Comparison of ENCODE assay signal across 34 cellular contexts in genomic region chr1:245142976-245143375, GRCh38. TPM values are rescaled to one million over a fixed set of nuclear protein-coding genes. Genes with fewer than 3 reads are reported as not detected.
"Had no signal": no experiment of that assay in that cellular context is flagged by ENCODE, and none has a peak within 500 bp of the region (broad histone marks: within the 10 kb centered on the region; RNA-seq: fewer than 3 reads in every experiment).

No MANE protein-coding gene starts in this region.

- H3K27me3 Mint-ChIP-seq: activated CD4-positive, alpha-beta T cell treated with anti-CD3 and anti-CD28 coated beads, Interleukin-2, amount 10 ng/mL, durations not matched to agents 24 days and 14 days had no signal

- H3K36me3 ChIP-seq: ascending aorta, cardiac muscle cell, MG63, Peyer's patch, SJSA1 had no signal

- H3K27ac ChIP-seq: ascending aorta, cardiac muscle cell, Peyer's patch, SJSA1 had no signal

- H3K9me3 Mint-ChIP-seq: activated CD4-positive, alpha-beta T cell treated with anti-CD3 and anti-CD28 coated beads, Interleukin-2, amount 10 ng/mL, durations not matched to agents 24 days and 14 days; activated CD8-positive, alpha-beta T cell treated with anti-CD3 and anti-CD28 coated beads for 36 hours; activated T-helper 2 cell treated with anti-CD3 and anti-CD28 coated beads, Interferon-gamma antibody, Interleukin-2, Interleukin-4, amounts not matched to agents 10 μg/mL and 5 μg/mL and 100 μg/mL, durations not matched to agents 14 hours and 24 hours and 36 hours; T-helper 1 cell treated with Interleukin-12 subunit alpha and Interleukin-12 subunit beta and Interleukin-4 antibody, amounts not matched to agents 30 μg/mL and 1 μg/mL, for 36 hours; T-helper 2 cell treated with Interferon-gamma antibody and Interleukin-4, amounts not matched to agents 5 μg/mL and 100 μg/mL, for 36 hours had no signal

- DNase-seq: activated CD4-positive, alpha-beta T cell treated with anti-CD3 and anti-CD28 coated beads, Interleukin-2, amount 10 ng/mL, durations not matched to agents 24 days and 14 days; activated CD4-positive, alpha-beta T cell treated with anti-CD3 and anti-CD28 coated beads, Interleukin-2, amount 50 U/mL, for 4 hours; activated CD8-positive, alpha-beta T cell treated with anti-CD3 and anti-CD28 coated beads for 36 hours; activated gamma-delta T cell; activated naive CD4-positive, alpha-beta T cell treated with Interleukin-2 at 50 U/mL for 16 hours; activated T-cell treated with anti-CD3 and anti-CD28 coated beads, Interleukin-2, amount 50 U/mL, for 1 hour; amygdala; Kasumi-1; KG1; MG63; NCI-H1048; NCI-H1105 treated with DMSO at 0.1 percent for 48 hours; NCI-H1436 treated with DMSO at 0.1 percent for 48 hours; NCI-H1694 treated with DMSO at 0.1 percent for 48 hours; NCI-H2029; NCI-H2107; NCI-H2171; NCI-H510A; NCI-H526; NCI-H748 treated with DMSO at 0.1 percent for 48 hours; NK-92 treated with Interleukin-12 subunit alpha and Interleukin-12 subunit beta, amount 100 ng/mL, for 24 hours; PC-3; Peyer's patch; RPMI8226; SHP77 treated with DMSO at 0.1 percent for 48 hours; SK-N-SH had no signal

- ATAC-seq: activated CD8-positive, alpha-beta T cell treated with anti-CD3 and anti-CD28 coated beads for 36 hours; PC-3 had no signal

- H3K36me3 Mint-ChIP-seq: activated naive CD8-positive, alpha-beta T cell had no signal

- H3K4me3 Mint-ChIP-seq: activated CD4-positive, alpha-beta T cell treated with anti-CD3 and anti-CD28 coated beads, Interleukin-2, amount 10 ng/mL, durations not matched to agents 24 days and 14 days; activated CD8-positive, alpha-beta T cell treated with anti-CD3 and anti-CD28 coated beads for 36 hours; activated naive CD8-positive, alpha-beta T cell; T-helper 1 cell treated with Interleukin-12 subunit alpha and Interleukin-12 subunit beta and Interleukin-4 antibody, amounts not matched to agents 30 μg/mL and 1 μg/mL, for 36 hours; T-helper 2 cell treated with Interferon-gamma antibody and Interleukin-4, amounts not matched to agents 5 μg/mL and 100 μg/mL, for 36 hours had no signal

- H3K9me3 ChIP-seq: ascending aorta, MG63, Peyer's patch, SJSA1, SK-N-SH had no signal

- H3K27me3 ChIP-seq: ascending aorta, cardiac muscle cell, Peyer's patch, SJSA1 had no signal

- H3K4me2 ChIP-seq: SK-N-SH had no signal

- H3K4me1 ChIP-seq: ascending aorta, Peyer's patch, SJSA1 had no signal

- H3K27ac Mint-ChIP-seq: activated CD4-positive, alpha-beta T cell treated with anti-CD3 and anti-CD28 coated beads, Interleukin-2, amount 10 ng/mL, durations not matched to agents 24 days and 14 days; activated CD8-positive, alpha-beta T cell treated with anti-CD3 and anti-CD28 coated beads for 36 hours; activated naive CD8-positive, alpha-beta T cell; activated T-helper 2 cell treated with anti-CD3 and anti-CD28 coated beads, Interferon-gamma antibody, Interleukin-2, Interleukin-4, amounts not matched to agents 10 μg/mL and 5 μg/mL and 100 μg/mL, durations not matched to agents 14 hours and 24 hours and 36 hours; T-helper 1 cell treated with Interleukin-12 subunit alpha and Interleukin-12 subunit beta and Interleukin-4 antibody, amounts not matched to agents 30 μg/mL and 1 μg/mL, for 36 hours; T-helper 2 cell treated with Interferon-gamma antibody and Interleukin-4, amounts not matched to agents 5 μg/mL and 100 μg/mL, for 36 hours had no signal

- H3K4me1 Mint-ChIP-seq: activated CD4-positive, alpha-beta T cell treated with anti-CD3 and anti-CD28 coated beads, Interleukin-2, amount 10 ng/mL, durations not matched to agents 24 days and 14 days had no signal

- H3K4me3 ChIP-seq: ascending aorta, cardiac muscle cell, MG63, Peyer's patch, SJSA1 had no signal

- H3K9ac ChIP-seq: SK-N-SH had no signal

- FAIRE-seq: TTC549 had no signal

RNA-seq across cellular contexts. Expression of gene KIF26B, which starts 11.8 kb away (rescaled TPM):
- total RNA-seq: ascending aorta had no signal
